8 cellular contexts compared by ENCODE assay signal in the genomic region with DNA sequence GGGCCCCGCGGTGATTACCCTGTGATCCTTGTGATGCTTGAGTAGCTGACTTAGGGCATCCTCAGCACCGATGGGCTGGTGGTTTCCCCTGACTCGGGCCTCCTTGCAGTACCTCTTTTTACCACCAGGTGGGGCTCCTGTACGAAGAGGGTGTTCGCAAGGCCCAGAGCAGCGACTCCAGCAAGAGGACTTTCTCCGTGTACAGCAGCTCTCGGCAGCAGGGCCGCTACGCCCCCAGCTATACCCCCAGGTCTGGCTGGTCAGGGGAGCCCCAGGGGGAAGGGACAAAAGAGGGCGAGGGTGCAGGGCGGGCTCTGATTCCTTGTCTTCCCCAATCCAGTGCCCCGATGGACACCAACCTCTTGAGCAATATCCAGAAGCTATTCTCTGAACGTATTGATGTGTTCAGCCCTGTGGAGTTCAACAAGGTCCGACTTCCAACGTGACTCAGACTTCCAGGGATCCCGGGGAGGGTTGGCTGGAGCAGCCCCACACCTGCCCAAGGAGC. TPM values are rescaled to one million over a fixed set of nuclear protein-coding genes. Genes with fewer than 3 reads are reported as not detected.
A peak's percentile ranks its signal among the peaks of the same experiment; 100 is the strongest.
DNase-seq lines count a peak whose midpoint lies in the region; ATAC-seq, FAIRE-seq and TF ChIP-seq lines count a peak whose summit lies in the region.

No MANE protein-coding gene starts in this region.

- intact Hi-C loops in cardiac septum (cut with DNase I) (no loop called here), uterus (cut with DNase I; ENCODE audit: low total_unique reads) (no loop called here)

- H3K27me3 ChIP-seq in adipocyte (replicated peaks; ENCODE audit: control insufficient read depth, insufficient read depth, low read length) (no peaks in the 10 kb centered on the region), rectal smooth muscle tissue (ENCODE audit: control insufficient read depth, insufficient read depth, low read length) (no peaks in the 10 kb centered on the region), uterus (no peaks in the 10 kb centered on the region)

- peaks cover 22% of the 10 kb centered on the region; the same call in 2 of the 3 replicates for H3K4me1 ChIP-seq in A549
- H3K4me1 ChIP-seq in adipocyte (ENCODE audit: control insufficient read depth, insufficient read depth, low read length), result peaks cover 24% of the 10 kb centered on the region
- H3K4me1 ChIP-seq in rectal smooth muscle tissue (ENCODE audit: control insufficient read depth, insufficient read depth, low read length), result peaks cover 13% of the 10 kb centered on the region
- H3K4me1 ChIP-seq in uterus, result peaks cover 3 to 16% of the 10 kb centered on the region in 2 donors

- TF ChIP-seq POLR2A in A549 (IDR thresholded peaks at IDR 0.05; ENCODE audit: low read length), result no peak
- no peak for TF ChIP-seq POLR2A in uterus (IDR thresholded peaks at IDR 0.05)

- peak overlapping the region in 1 of 2 experiments; percentile 69; a peak in 3 of 6 replicates for H3K27ac ChIP-seq in A549
- peak overlapping the region; percentile 3 for H3K27ac ChIP-seq in rectal smooth muscle tissue (ENCODE audit: low read depth, low read length)
- peak overlapping the region in 1 of 2 donors; percentile 44 for H3K27ac ChIP-seq in uterus

- H3K4me2 ChIP-seq in A549, result peak overlapping the region; percentile 35; the same call in 2 of the 3 replicates

- peak; percentile 49 to 53; a peak in 4 of 5 replicates for TF ChIP-seq RAD21 in A549 (conservative IDR thresholded peaks at IDR 0.05 in 1 of 2, IDR thresholded peaks at IDR 0.05 in 1 of 2)

- CTCF ChIA-PET in A549 (lab: Yijun Ruan, JAX), result interaction anchor here (0.6 to 6.6 kb wide), 38 partner anchors 8 to 399 kb away, joined by 3 to 153 read pairs (median 4); a partner anchor contains a TSS

- no peak for FAIRE-seq in A549 (lab: Jason Lieb, UNC)

- H3K9ac ChIP-seq in adipocyte (ENCODE audit: low read length), result peak overlapping the region; percentile 57
- H3K9ac ChIP-seq in rectal smooth muscle tissue (ENCODE audit: low read length), result no peak overlapping the region

- H3K4me3 ChIP-seq in A549 (no peak overlapping the region), adipocyte (ENCODE audit: low read length) (peak overlapping the region; percentile 13), rectal smooth muscle tissue (ENCODE audit: low read length) (no peak overlapping the region), uterus (no peak overlapping the region)

- POLR2A ChIA-PET in A549 (lab: Yijun Ruan, JAX), result interaction anchor here (1.2 to 3.4 kb wide), 4 partner anchors 9 to 25 kb away, joined by 4 to 24 read pairs (median 10); a partner anchor contains a TSS

- DNase-seq in A549 (ENCODE audit: low read depth in 1 of 2, low spot score in 1 of 2) (peak; percentile 81 to 86), GM19238 (ENCODE audit: insufficient read length, low spot score) (peak; percentile 89), NCI-H187 (lab: John Stamatoyannopoulos, UW) (peak; percentile 64 to 76), T-helper 1 cell (peak; percentile 80 to 96 (median 85)), adipocyte (ENCODE audit: low read depth) (peak; percentile 93), cardiac septum (ENCODE audit: low spot score) (peak; percentile 92), uterus (peak; percentile 87 to 88)

- TF ChIP-seq EP300 in A549 (IDR thresholded peaks at IDR 0.05), result no peak

- ATAC-seq in A549, result peak; percentile 33 to 70

- WGBS in A549 (ENCODE audit: missing lambda C conversion rate), result 6% methylated on average over 16 of the region's 18 CpGs

- H3K9me3 ChIP-seq in A549, result no peaks in the 10 kb centered on the region
- H3K9me3 ChIP-seq in adipocyte (ENCODE audit: control insufficient read depth, low read length), result no peaks in the 10 kb centered on the region
- H3K9me3 ChIP-seq in uterus, result no peaks in the 10 kb centered on the region

- H3K36me3 ChIP-seq in adipocyte (ENCODE audit: control insufficient read depth, insufficient read depth, low read length, severe bottlenecking), result peaks cover 16% of the 10 kb centered on the region
- peaks cover 6% of the 10 kb centered on the region for H3K36me3 ChIP-seq in rectal smooth muscle tissue (ENCODE audit: control insufficient read depth, insufficient read depth, low read length)
- H3K36me3 ChIP-seq in uterus, result no peaks in the 10 kb centered on the region

- TF ChIP-seq CTCF in A549 (IDR thresholded peaks at IDR 0.05) (peak; percentile 73), uterus (IDR thresholded peaks at IDR 0.05) (peak; percentile 96 to 99 (median 98))

TF ChIP-seq in A549, 52 proteins besides CTCF, POLR2A, EP300 and RAD21 (continues in another document):
- TF ChIP-seq GATA3 (IDR thresholded peaks at IDR 0.05; ENCODE audit: borderline replicate concordance), result no peak
- TF ChIP-seq, protein P1, sequence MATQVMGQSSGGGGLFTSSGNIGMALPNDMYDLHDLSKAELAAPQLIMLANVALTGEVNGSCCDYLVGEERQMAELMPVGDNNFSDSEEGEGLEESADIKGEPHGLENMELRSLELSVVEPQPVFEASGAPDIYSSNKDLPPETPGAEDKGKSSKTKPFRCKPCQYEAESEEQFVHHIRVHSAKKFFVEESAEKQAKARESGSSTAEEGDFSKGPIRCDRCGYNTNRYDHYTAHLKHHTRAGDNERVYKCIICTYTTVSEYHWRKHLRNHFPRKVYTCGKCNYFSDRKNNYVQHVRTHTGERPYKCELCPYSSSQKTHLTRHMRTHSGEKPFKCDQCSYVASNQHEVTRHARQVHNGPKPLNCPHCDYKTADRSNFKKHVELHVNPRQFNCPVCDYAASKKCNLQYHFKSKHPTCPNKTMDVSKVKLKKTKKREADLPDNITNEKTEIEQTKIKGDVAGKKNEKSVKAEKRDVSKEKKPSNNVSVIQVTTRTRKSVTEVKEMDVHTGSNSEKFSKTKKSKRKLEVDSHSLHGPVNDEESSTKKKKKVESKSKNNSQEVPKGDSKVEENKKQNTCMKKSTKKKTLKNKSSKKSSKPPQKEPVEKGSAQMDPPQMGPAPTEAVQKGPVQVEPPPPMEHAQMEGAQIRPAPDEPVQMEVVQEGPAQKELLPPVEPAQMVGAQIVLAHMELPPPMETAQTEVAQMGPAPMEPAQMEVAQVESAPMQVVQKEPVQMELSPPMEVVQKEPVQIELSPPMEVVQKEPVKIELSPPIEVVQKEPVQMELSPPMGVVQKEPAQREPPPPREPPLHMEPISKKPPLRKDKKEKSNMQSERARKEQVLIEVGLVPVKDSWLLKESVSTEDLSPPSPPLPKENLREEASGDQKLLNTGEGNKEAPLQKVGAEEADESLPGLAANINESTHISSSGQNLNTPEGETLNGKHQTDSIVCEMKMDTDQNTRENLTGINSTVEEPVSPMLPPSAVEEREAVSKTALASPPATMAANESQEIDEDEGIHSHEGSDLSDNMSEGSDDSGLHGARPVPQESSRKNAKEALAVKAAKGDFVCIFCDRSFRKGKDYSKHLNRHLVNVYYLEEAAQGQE (IDR thresholded peaks at IDR 0.05), result no peak

RNA-seq across cellular contexts. Expression of a gene that starts 1.3 kb away (rescaled TPM):
- polyA plus RNA-seq in A549 (2011; rRNA removed) (8.2 and 9.6 TPM in 2 replicates), A549 (2017; fragmentation: RNase III; extraction: RNeasy Plus Mini Kit Qiagen cat#74134 plus additional on column Dnase treatment) (6.9 to 9.7 TPM (median 8.2 TPM) in 3 replicates)
- 7.9 and 10.1 TPM in 2 replicates for polyA plus RNA-seq in A549 (2012; cell fraction: cytosol; rRNA removed)
- 31.1 and 39.4 TPM in 2 replicates for polyA plus RNA-seq in A549 (2012; cell fraction: nucleus; rRNA removed)
- polyA minus RNA-seq in A549 (2011; rRNA and poly(A)+ RNA removed), result 8.6 and 19.4 TPM in 2 replicates
- total RNA-seq in cardiac septum (50.1 TPM), uterus (10 to 100 TPM in 1 of 4 donors, 1 to 10 TPM in 2, under 1 TPM in 1; 0.77 to 16.7 (median 5.5) TPM)

RNA-seq across cellular contexts. Expression of a gene that starts 7.1 kb away (rescaled TPM):
- 5.5 and 6.0 TPM in 2 replicates for polyA plus RNA-seq in A549 (2011; rRNA removed)
- polyA plus RNA-seq in A549 (2012; cell fraction: cytosol; rRNA removed), result 9.8 and 15.8 TPM in 2 replicates
- 13.8 and 21.4 TPM in 2 replicates for polyA plus RNA-seq in A549 (2012; cell fraction: nucleus; rRNA removed)
- polyA plus RNA-seq in A549 (2017; fragmentation: RNase III; extraction: RNeasy Plus Mini Kit Qiagen cat#74134 plus additional on column Dnase treatment), result 12.4 to 14.0 TPM (median 13.5 TPM) in 3 replicates
- 2.9 and 4.0 TPM in 2 replicates for polyA minus RNA-seq in A549 (2011; rRNA and poly(A)+ RNA removed)
- total RNA-seq in cardiac septum, result 5.5 TPM
- total RNA-seq in uterus, result 1 to 10 TPM in 3 of 4 donors, not detected in 1; 4.6 to 9.6 (median 5.7) TPM

RNA-seq across cellular contexts. Expression of a gene that starts 11.5 kb away (rescaled TPM):
- polyA plus RNA-seq in A549 (2011; rRNA removed) (401 and 591 TPM in 2 replicates), A549 (2017; fragmentation: RNase III; extraction: RNeasy Plus Mini Kit Qiagen cat#74134 plus additional on column Dnase treatment) (866 to 893 TPM (median 878 TPM) in 3 replicates)
- polyA plus RNA-seq in A549 (2012; cell fraction: cytosol; rRNA removed), result 964 and 1,067 TPM in 2 replicates
- polyA plus RNA-seq in A549 (2012; cell fraction: nucleus; rRNA removed), result 604 and 874 TPM in 2 replicates
- 132 and 170 TPM in 2 replicates for polyA minus RNA-seq in A549 (2011; rRNA and poly(A)+ RNA removed)
- total RNA-seq in cardiac septum (511 TPM), uterus (1,000 to 10,000 TPM in 3 of 4 donors, 100 to 1,000 TPM in 1; 161 to 5,220 (median 1,903) TPM)

RNA-seq across cellular contexts. Expression of a gene that starts 11.7 kb away (rescaled TPM):
- 55.5 and 61.8 TPM in 2 replicates for polyA plus RNA-seq in A549 (2011; rRNA removed)
- 58.6 and 78.9 TPM in 2 replicates for polyA plus RNA-seq in A549 (2012; cell fraction: cytosol; rRNA removed)
- 49.9 and 81.5 TPM in 2 replicates for polyA plus RNA-seq in A549 (2012; cell fraction: nucleus; rRNA removed)
- 62.7 to 65.5 TPM (median 64.5 TPM) in 3 replicates for polyA plus RNA-seq in A549 (2017; fragmentation: RNase III; extraction: RNeasy Plus Mini Kit Qiagen cat#74134 plus additional on column Dnase treatment)
- polyA minus RNA-seq in A549 (2011; rRNA and poly(A)+ RNA removed), result 36.8 and 43.7 TPM in 2 replicates
- total RNA-seq in cardiac septum, result 28.5 TPM
- 10 to 100 TPM; 27.6 to 69.2 (median 57.8) TPM for total RNA-seq in uterus

RNA-seq across cellular contexts. Expression of a gene that starts 14.4 kb away (rescaled TPM):
- polyA plus RNA-seq in A549 (2011; rRNA removed) (37.2 and 44.7 TPM in 2 replicates), A549 (2017; fragmentation: RNase III; extraction: RNeasy Plus Mini Kit Qiagen cat#74134 plus additional on column Dnase treatment) (46.7 to 51.7 TPM (median 51.0 TPM) in 3 replicates)
- polyA plus RNA-seq in A549 (2012; cell fraction: cytosol; rRNA removed), result 64.6 and 84.0 TPM in 2 replicates
- polyA plus RNA-seq in A549 (2012; cell fraction: nucleus; rRNA removed), result 183 and 198 TPM in 2 replicates
- polyA minus RNA-seq in A549 (2011; rRNA and poly(A)+ RNA removed), result 118 and 162 TPM in 2 replicates
- total RNA-seq in cardiac septum (87.1 TPM), uterus (100 to 1,000 TPM in 3 of 4 donors, 10 to 100 TPM in 1; 96.1 to 447 (median 140) TPM)
